ENCODE assay signal across 8 cellular contexts in genomic region chr19:43519436-43520088, GRCh38. TPM values are rescaled to one million over a fixed set of nuclear protein-coding genes. Genes with fewer than 3 reads are reported as not detected.
DNase-seq lines count a peak whose midpoint lies in the region; ATAC-seq, FAIRE-seq and TF ChIP-seq lines count a peak whose summit lies in the region.

No MANE protein-coding gene starts in this region.

- no peaks in the 10 kb centered on the region for H3K9me1 ChIP-seq in endothelial cell of umbilical vein (replicated peaks; ENCODE audit: control insufficient read depth, extremely low read depth, insufficient read depth, low read length)

- TF ChIP-seq POLR2A in endothelial cell of umbilical vein (IDR thresholded peaks at IDR 0.05; ENCODE audit: low read depth, low read length), result no peak

- no peak overlapping the region for H3K4me3 Mint-ChIP-seq in CD8-positive, alpha-beta T cell

- peak; percentile 95 for ATAC-seq in CD8-positive, alpha-beta T cell
- ATAC-seq in mucosa of descending colon (peak; percentile 88), HG03342 (IDR thresholded peaks at IDR 0.05; ENCODE audit: unreplicated experiment) (no peak)

- peaks cover 10% of the 10 kb centered on the region for H3K4me1 ChIP-seq in CD8-positive, alpha-beta T cell (ENCODE audit: insufficient read depth, low read length)
- H3K4me1 ChIP-seq in endothelial cell of umbilical vein (ENCODE audit: control insufficient read depth, extremely low read depth, insufficient read depth, low read length) (no peaks in the 10 kb centered on the region), mucosa of descending colon (ENCODE audit: low read depth) (peaks cover 22% of the 10 kb centered on the region)

- H3K4me1 Mint-ChIP-seq in CD8-positive, alpha-beta T cell (ENCODE audit: low read depth), result peaks cover 13% of the 10 kb centered on the region

- no peaks in the 10 kb centered on the region for H4K20me1 ChIP-seq in endothelial cell of umbilical vein (replicated peaks; ENCODE audit: control insufficient read depth, extremely low read depth, insufficient read depth, low read length)

- DNase-seq in CD8-positive, alpha-beta T cell, result peak; percentile 57 to 87 (median 81)
- DNase-seq in HuH-7 (ENCODE audit: low spot score) (peak; percentile 65), NOMO-1 (lab: John Stamatoyannopoulos, UW; ENCODE audit: unreplicated experiment in 2 of 2) (peak; percentile 51 to 61), endothelial cell of umbilical vein (ENCODE audit: low read depth, low spot score) (peak; percentile 78), mucosa of descending colon (peak in 2 of 3 donors; percentile 81 to 86)
- DNase-seq in activated CD8-positive, alpha-beta memory T cell treated with anti-CD3 and anti-CD28 coated beads for 48 hours (ENCODE audit: low read depth in 2 of 3, low spot score in 2 of 3), result peak; percentile 31 to 71 (median 56)
- peak; percentile 56 to 70 for DNase-seq in stimulated activated CD8-positive, alpha-beta memory T cell treated with anti-CD3 and anti-CD28 coated beads, Interleukin-7, amount 100 ng/mL, for 1 hour (ENCODE audit: low read depth in 2 of 2)

- no peak overlapping the region for H2AFZ ChIP-seq in endothelial cell of umbilical vein (ENCODE audit: low read depth, low read length)

- no peaks in the 10 kb centered on the region for H3K36me3 ChIP-seq in CD8-positive, alpha-beta T cell (ENCODE audit: insufficient read depth, low read length)
- H3K36me3 ChIP-seq in endothelial cell of umbilical vein (ENCODE audit: control insufficient read depth in 2 of 2, extremely low read depth in 1 of 2, insufficient read depth in 2 of 2, low read length in 2 of 2), result no peaks in the 10 kb centered on the region
- H3K36me3 ChIP-seq in mucosa of descending colon (ENCODE audit: low read depth), result no peaks in the 10 kb centered on the region

- no peaks in the 10 kb centered on the region for H3K27me3 Mint-ChIP-seq in CD8-positive, alpha-beta T cell (ENCODE audit: low read depth)

- H3K27ac Mint-ChIP-seq in CD8-positive, alpha-beta T cell, result no peak overlapping the region

- no TSS peak for BruUV-seq in endothelial cell of umbilical vein (replicated peaks; lab: Mats Ljungman, UMichigan)

- H3K4me3 ChIP-seq in CD8-positive, alpha-beta T cell (ENCODE audit: low read depth, low read length), result no peak overlapping the region
- no peak overlapping the region for H3K4me3 ChIP-seq in endothelial cell of umbilical vein (replicated peaks in 1 of 3; ENCODE audit: insufficient read depth in 1 of 3, low read depth in 1 of 3, low read length in 3 of 3)
- H3K4me3 ChIP-seq in mucosa of descending colon, result no peak overlapping the region

- H3K27ac ChIP-seq in CD8-positive, alpha-beta T cell (ENCODE audit: low read depth, low read length), result no peak overlapping the region
- H3K27ac ChIP-seq in endothelial cell of umbilical vein (ENCODE audit: insufficient read depth, low read depth, low read length), result no peak overlapping the region

- H3K36me3 Mint-ChIP-seq in CD8-positive, alpha-beta T cell, result peaks cover 15% of the 10 kb centered on the region

- CTCF ChIA-PET in CD8-positive, alpha-beta T cell (lab: Charles Lee), result interaction anchor here (0.6 to 12.0 kb wide), 34 partner anchors 9 to 119 kb away, joined by 3 to 369 read pairs (median 6); partner anchors contain the start of genes IRGQ, LYPD3, PHLDB3 and XRCC1
- CTCF ChIA-PET in endothelial cell of umbilical vein (lab: Charles Lee), result interaction anchor here (0.5 to 11.6 kb wide), 38 partner anchors 8 to 1360 kb away, joined by 3 to 833 read pairs (median 6); partner anchors contain the start of genes IRGQ, PHLDB3, ZNF575 and ZNF576

- FAIRE-seq in endothelial cell of umbilical vein (lab: Jason Lieb, UNC), result peak; percentile 93

- H3K9me3 ChIP-seq in CD8-positive, alpha-beta T cell (ENCODE audit: low read length), result no peaks in the 10 kb centered on the region
- no peaks in the 10 kb centered on the region for H3K9me3 ChIP-seq in endothelial cell of umbilical vein (replicated peaks; ENCODE audit: control insufficient read depth, insufficient read depth, low read length)
- no peaks in the 10 kb centered on the region for H3K9me3 ChIP-seq in mucosa of descending colon

- dilution Hi-C loops in endothelial cell of umbilical vein (cut with MboI; ENCODE audit: extremely low pct_ligation_motif_present, low sequenced_read_pairs), result no loop called here

- no peak overlapping the region for H3K4me2 ChIP-seq in endothelial cell of umbilical vein (ENCODE audit: insufficient read depth, low read length)

- intact Hi-C loops in CD8-positive, alpha-beta T cell (cut with DNase I, micrococcal nuclease), result loop anchor here (1.0 to 10.0 kb wide), 5 partner anchors 15 to 317 kb away; partner anchors contain the start of gene PHLDB3 (in 2 of the 2)
- intact Hi-C loops in endothelial cell of umbilical vein (cut with micrococcal nuclease), result loop anchor here (1.0 kb wide), 2 partner anchors 72 to 86 kb away; no protein-coding TSS in a partner anchor
- intact Hi-C loops in mucosa of descending colon (cut with DNase I, micrococcal nuclease), result loop anchor here (5.0 kb wide), 1 partner anchor 72 kb away; no protein-coding TSS in a partner anchor

- no peaks in the 10 kb centered on the region for H3K27me3 ChIP-seq in CD8-positive, alpha-beta T cell (ENCODE audit: insufficient read depth, low read length)
- no peaks in the 10 kb centered on the region for H3K27me3 ChIP-seq in endothelial cell of umbilical vein (ENCODE audit: control insufficient read depth in 2 of 2, insufficient read depth in 2 of 2, low read length in 2 of 2)

- no peak overlapping the region for H3K9ac ChIP-seq in endothelial cell of umbilical vein (replicated peaks; ENCODE audit: extremely low read depth, insufficient read depth, low read length)

- TF ChIP-seq CTCF in CD8-positive, alpha-beta T cell (IDR thresholded peaks at IDR 0.05), result peak; percentile 87
- TF ChIP-seq CTCF in endothelial cell of umbilical vein (IDR thresholded peaks at IDR 0.05; ENCODE audit: extremely low read depth in 1 of 2, insufficient read depth in 1 of 2, low read depth in 1 of 2, low read length in 2 of 2) (peak; percentile 80 to 87), mucosa of descending colon (IDR thresholded peaks at IDR 0.05) (peak; percentile 68)

- POLR2A ChIA-PET in CD8-positive, alpha-beta T cell (lab: Charles Lee), result interaction anchor here (0.7 to 3.2 kb wide), 8 partner anchors 13 to 88 kb away, joined by 3 to 36 read pairs (median 6); partner anchors contain the start of genes PHLDB3 and ZNF575
- POLR2A ChIA-PET in endothelial cell of umbilical vein (lab: Charles Lee), result interaction anchor here (1.0 kb wide), 1 partner anchor 72 kb away, joined by 3 read pairs; no protein-coding TSS in a partner anchor

- no peaks in the 10 kb centered on the region for H3K79me2 ChIP-seq in endothelial cell of umbilical vein (ENCODE audit: control insufficient read depth, insufficient read depth, low read length)

- H3K9me3 Mint-ChIP-seq in CD8-positive, alpha-beta T cell, result no peaks in the 10 kb centered on the region

RNA-seq across cellular contexts. Expression of gene ETHE1, which starts 7.4 kb away (rescaled TPM):
- 10 to 100 TPM; 17.2 to 17.6 TPM for total RNA-seq in CD8-positive, alpha-beta T cell
- 29.4 and 34.5 TPM in 2 replicates for total RNA-seq in endothelial cell of umbilical vein
- 124 and 165 TPM in 2 replicates for polyA plus RNA-seq in endothelial cell of umbilical vein
- 82.3 and 87.5 TPM in 2 replicates for polyA plus RNA-seq in endothelial cell of umbilical vein (2011; cell fraction: cytosol; rRNA removed)
- polyA plus RNA-seq in endothelial cell of umbilical vein (2011; cell fraction: nucleus; rRNA removed), result 31.2 and 41.0 TPM in 2 replicates
- 48.1 and 65.4 TPM in 2 replicates for polyA plus RNA-seq in endothelial cell of umbilical vein (2012)
- polyA minus RNA-seq in endothelial cell of umbilical vein, result 43.6 and 61.6 TPM in 2 replicates
- polyA minus RNA-seq in endothelial cell of umbilical vein (2011; cell fraction: cytosol; rRNA and poly(A)+ RNA removed), result 29.6 TPM
- 11.5 and 12.4 TPM in 2 replicates for polyA minus RNA-seq in endothelial cell of umbilical vein (2011; cell fraction: nucleus; rRNA and poly(A)+ RNA removed)
- total RNA-seq in mucosa of descending colon, result 100 to 1,000 TPM; 235 to 713 (median 450) TPM

RNA-seq across cellular contexts. Expression of gene ZNF575, which starts 13.4 kb away (rescaled TPM):
- total RNA-seq in CD8-positive, alpha-beta T cell, result 1 to 10 TPM; 2.4 to 3.4 TPM
- total RNA-seq in endothelial cell of umbilical vein (1.4 and 3.0 TPM in 2 replicates), mucosa of descending colon (10 to 100 TPM in 1 of 3 donors, 1 to 10 TPM in 2; 9.1 to 18.2 (median 9.6) TPM)
- 0.57 and 0.80 TPM in 2 replicates for polyA plus RNA-seq in endothelial cell of umbilical vein
- polyA plus RNA-seq in endothelial cell of umbilical vein (2011; cell fraction: cytosol; rRNA removed), result 0.31 and 0.42 TPM in 2 replicates
- polyA plus RNA-seq in endothelial cell of umbilical vein (2011; cell fraction: nucleus; rRNA removed), result 0.20 and 0.35 TPM in 2 replicates
- 0.94 and 1.8 TPM in 2 replicates for polyA plus RNA-seq in endothelial cell of umbilical vein (2012)
- polyA minus RNA-seq in endothelial cell of umbilical vein, result 0.12 TPM in 1 of 2 replicates, not detected in the other
- not detected for polyA minus RNA-seq in endothelial cell of umbilical vein (2011; cell fraction: cytosol; rRNA and poly(A)+ RNA removed)
- 1.2 TPM in 1 of 2 replicates, not detected in the other for polyA minus RNA-seq in endothelial cell of umbilical vein (2011; cell fraction: nucleus; rRNA and poly(A)+ RNA removed)

RNA-seq across cellular contexts. Expression of gene PHLDB3, which starts 15.0 kb away (rescaled TPM):
- total RNA-seq in CD8-positive, alpha-beta T cell, result 100 to 1,000 TPM; 149 to 166 TPM
- 10.1 and 12.0 TPM in 2 replicates for total RNA-seq in endothelial cell of umbilical vein
- polyA plus RNA-seq in endothelial cell of umbilical vein, result 5.5 and 5.6 TPM in 2 replicates
- 3.2 and 5.1 TPM in 2 replicates for polyA plus RNA-seq in endothelial cell of umbilical vein (2011; cell fraction: cytosol; rRNA removed)
- 14.0 and 15.0 TPM in 2 replicates for polyA plus RNA-seq in endothelial cell of umbilical vein (2011; cell fraction: nucleus; rRNA removed)
- polyA plus RNA-seq in endothelial cell of umbilical vein (2012), result 5.2 and 12.3 TPM in 2 replicates
- polyA minus RNA-seq in endothelial cell of umbilical vein, result 5.2 and 5.6 TPM in 2 replicates
- polyA minus RNA-seq in endothelial cell of umbilical vein (2011; cell fraction: cytosol; rRNA and poly(A)+ RNA removed), result 2.2 TPM
- polyA minus RNA-seq in endothelial cell of umbilical vein (2011; cell fraction: nucleus; rRNA and poly(A)+ RNA removed), result 4.8 and 8.5 TPM in 2 replicates
- total RNA-seq in mucosa of descending colon, result 10 to 100 TPM; 13.2 to 22.4 (median 21.3) TPM

RNA-seq across cellular contexts. Expression of gene LYPD3, which starts 54.2 kb away (rescaled TPM):
- total RNA-seq in CD8-positive, alpha-beta T cell, result 10 to 100 TPM; 70.0 to 72.3 TPM
- not detected in 2 replicates for total RNA-seq in endothelial cell of umbilical vein
- 0.37 and 0.52 TPM in 2 replicates for polyA plus RNA-seq in endothelial cell of umbilical vein
- 0.13 and 0.23 TPM in 2 replicates for polyA plus RNA-seq in endothelial cell of umbilical vein (2011; cell fraction: cytosol; rRNA removed)
- 0.13 and 0.17 TPM in 2 replicates for polyA plus RNA-seq in endothelial cell of umbilical vein (2011; cell fraction: nucleus; rRNA removed)
- 0.19 and 0.53 TPM in 2 replicates for polyA plus RNA-seq in endothelial cell of umbilical vein (2012)
- not detected in 2 replicates for polyA minus RNA-seq in endothelial cell of umbilical vein
- polyA minus RNA-seq in endothelial cell of umbilical vein (2011; cell fraction: cytosol; rRNA and poly(A)+ RNA removed), result 5.9 TPM
- not detected in 2 replicates for polyA minus RNA-seq in endothelial cell of umbilical vein (2011; cell fraction: nucleus; rRNA and poly(A)+ RNA removed)
- 1 to 10 TPM in 1 of 3 donors, under 1 TPM in 2; 0.23 to 1.5 (median 0.46) TPM for total RNA-seq in mucosa of descending colon

RNA-seq across cellular contexts. Expression of gene XRCC1, which starts 55.8 kb away (rescaled TPM):
- total RNA-seq in CD8-positive, alpha-beta T cell, result 10 to 100 TPM; 19.8 to 20.7 TPM
- total RNA-seq in endothelial cell of umbilical vein (37.3 and 39.3 TPM in 2 replicates), mucosa of descending colon (10 to 100 TPM; 16.4 to 33.4 (median 21.1) TPM)
- polyA plus RNA-seq in endothelial cell of umbilical vein, result 24.2 and 29.5 TPM in 2 replicates
- polyA plus RNA-seq in endothelial cell of umbilical vein (2011; cell fraction: cytosol; rRNA removed), result 35.7 and 40.1 TPM in 2 replicates
- polyA plus RNA-seq in endothelial cell of umbilical vein (2011; cell fraction: nucleus; rRNA removed), result 27.2 and 27.3 TPM in 2 replicates
- 23.8 and 27.2 TPM in 2 replicates for polyA plus RNA-seq in endothelial cell of umbilical vein (2012)
- polyA minus RNA-seq in endothelial cell of umbilical vein, result 21.8 and 30.7 TPM in 2 replicates
- polyA minus RNA-seq in endothelial cell of umbilical vein (2011; cell fraction: cytosol; rRNA and poly(A)+ RNA removed), result 18.7 TPM
- polyA minus RNA-seq in endothelial cell of umbilical vein (2011; cell fraction: nucleus; rRNA and poly(A)+ RNA removed), result 18.8 and 22.2 TPM in 2 replicates

Comparison
In these comparisons a context has a peak if more than half of its experiments do, and no peak if none do; other contexts are left out.
1. RNA of gene PHLDB3, which starts 15.0 kb away (total RNA-seq): 149 to 166 TPM in CD8-positive, alpha-beta T cell; 13.2 to 22.4 TPM in mucosa of descending colon and 10.1 to 12.0 TPM in endothelial cell of umbilical vein; every median in the first group is over 4 times any median in the second.
2. Peak in every context shown above with its lines, with median percentiles within 50 percentile points of each other: DNase-seq and CTCF ChIP-seq.